12 cellular contexts compared by ENCODE assay signal in the genomic region with DNA sequence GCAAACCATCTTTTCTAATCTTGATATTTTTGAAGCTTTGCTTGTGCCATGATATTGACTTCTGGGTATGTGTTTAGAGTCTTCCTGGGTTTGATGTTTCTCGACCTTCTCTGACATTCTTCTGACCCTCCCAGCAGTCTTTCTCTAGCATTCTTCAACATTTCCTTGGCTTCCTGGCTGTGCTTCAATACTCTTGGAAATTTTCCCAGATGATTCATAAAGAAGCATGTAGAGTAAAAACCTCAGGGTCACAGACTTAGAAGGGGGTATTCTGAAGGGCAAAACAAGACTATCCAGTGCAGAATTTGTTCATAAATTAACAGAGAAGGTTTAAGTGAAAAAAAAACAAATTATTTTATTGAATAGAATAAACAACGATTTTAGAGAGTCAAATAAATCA.
DNase-seq lines count a peak whose midpoint lies in the region; ATAC-seq and TF ChIP-seq lines count a peak whose summit lies in the region.
"Had no signal": no experiment of that assay in that cellular context is flagged by ENCODE, and none has a peak within 500 bp of the region (broad histone marks: within the 10 kb centered on the region; RNA-seq: fewer than 3 reads in every experiment).

No MANE protein-coding gene starts in this region.

- H3K4me2 ChIP-seq in HCT116 (ENCODE audit: low read length), result no peak overlapping the region

- H3K9ac ChIP-seq in HCT116 (ENCODE audit: low read length) (no peak overlapping the region), adipocyte (ENCODE audit: low read length) (no peak overlapping the region)

- H3K4me1 ChIP-seq in HCT116 (ENCODE audit: control insufficient read depth in 1 of 2, insufficient read depth in 2 of 2, low read length in 2 of 2) (no peaks in the 10 kb centered on the region), adipocyte (ENCODE audit: control insufficient read depth, insufficient read depth, low read length) (peaks cover 10% of the 10 kb centered on the region), testis (no peaks in the 10 kb centered on the region)
- H3K4me1 ChIP-seq: right lobe of liver had no signal

- no peaks in the 10 kb centered on the region for H3K36me3 Mint-ChIP-seq in activated naive CD8-positive, alpha-beta T cell treated with anti-CD3 and anti-CD28 coated beads, Interleukin-2, amount 50 U/mL, for 24 hours (ENCODE audit: low read depth)
- H3K36me3 Mint-ChIP-seq: CD4-positive, CD25-positive, alpha-beta regulatory T cell had no signal

- no peaks in the 10 kb centered on the region for H3K27me3 ChIP-seq in HCT116 (ENCODE audit: insufficient read depth, low read length)
- no peaks in the 10 kb centered on the region for H3K27me3 ChIP-seq in adipocyte (replicated peaks; ENCODE audit: control insufficient read depth, insufficient read depth, low read length)
- no peaks in the 10 kb centered on the region for H3K27me3 ChIP-seq in testis
- H3K27me3 ChIP-seq: right lobe of liver had no signal

- TF ChIP-seq CTCF in HCT116 (IDR thresholded peaks at IDR 0.05 in 2 of 3, conservative IDR thresholded peaks at IDR 0.05 in 1 of 3; ENCODE audit: borderline replicate concordance in 1 of 3, insufficient read depth in 1 of 3, low read depth in 2 of 3, low read length in 2 of 3) (no peak), fibroblast of the aortic adventitia (IDR thresholded peaks at IDR 0.05; ENCODE audit: insufficient read depth, low read length) (no peak), testis (IDR thresholded peaks at IDR 0.05) (no peak)

- no peak for TF ChIP-seq POLR2A in HCT116 (IDR thresholded peaks at IDR 0.05; ENCODE audit: borderline replicate concordance, extremely low read depth, insufficient read depth, insufficient read length)
- TF ChIP-seq POLR2A in testis (IDR thresholded peaks at IDR 0.05), result no peak

- CTCF ChIA-PET in HCT116 (lab: Charles Lee), result no interaction called here

- no TSS peak for BruUV-seq in HCT116 (replicated peaks; lab: Mats Ljungman, UMichigan)

- H4K20me1 ChIP-seq in HCT116 (ENCODE audit: insufficient read depth), result no peaks in the 10 kb centered on the region

- WGBS in testis, 2 donors, result 34 to 39% methylated on average over 2 of the region's 2 CpGs

- no peaks in the 10 kb centered on the region for H3K27me3 Mint-ChIP-seq in activated naive CD8-positive, alpha-beta T cell treated with anti-CD3 and anti-CD28 coated beads, Interleukin-2, amount 50 U/mL, for 24 hours
- H3K27me3 Mint-ChIP-seq: CD4-positive, CD25-positive, alpha-beta regulatory T cell had no signal

- no peak overlapping the region for H3K27ac ChIP-seq in HCT116 (ENCODE audit: low read depth, low read length)
- H3K27ac ChIP-seq in testis, result no peak overlapping the region
- H3K27ac ChIP-seq: right lobe of liver had no signal

- no peak overlapping the region for H3K4me3 ChIP-seq in HCT116 (replicated peaks in 1 of 2; ENCODE audit: low read depth in 1 of 2, low read length in 2 of 2)
- no peak overlapping the region for H3K4me3 ChIP-seq in adipocyte (ENCODE audit: low read length)
- no peak overlapping the region for H3K4me3 ChIP-seq in fibroblast of the aortic adventitia (ENCODE audit: low read depth, low read length)
- H3K4me3 ChIP-seq in testis, result no peak overlapping the region
- H3K4me3 ChIP-seq: right lobe of liver had no signal

- no peaks in the 10 kb centered on the region for H3K4me1 Mint-ChIP-seq in activated naive CD8-positive, alpha-beta T cell treated with anti-CD3 and anti-CD28 coated beads, Interleukin-2, amount 50 U/mL, for 24 hours
- H3K4me1 Mint-ChIP-seq: CD4-positive, CD25-positive, alpha-beta regulatory T cell had no signal

- RAD21 ChIA-PET in HCT116 (lab: Charles Lee; ENCODE audit: low non-redundant PET in 1 of 2, low total read pairs in 2 of 2, uncharacterized antibody in 2 of 2, unreplicated experiment in 2 of 2), result no interaction called here

- no peaks in the 10 kb centered on the region for H3K9me2 ChIP-seq in HCT116 (ENCODE audit: insufficient read depth)

- intact Hi-C loops in HCT116 (cut with micrococcal nuclease) (no loop called here), testis (cut with DNase I; ENCODE audit: low total_unique reads) (no loop called here)

- DNase-seq in HCT116 (ENCODE audit: low read depth, low spot score) (peak; percentile 4), adipocyte (ENCODE audit: low read depth) (peak; percentile 80), fibroblast of the aortic adventitia (ENCODE audit: low read depth) (peak; percentile 42), renal cortical epithelial cell (ENCODE audit: low read depth) (peak; percentile 93), testis (no peak), NCI-H187 treated with DMSO at 0.1 percent for 48 hours (lab: John Stamatoyannopoulos, UW) (no peak)
- DNase-seq in activated naive CD8-positive, alpha-beta T cell treated with anti-CD3 and anti-CD28 coated beads, Interleukin-2, amount 50 U/mL, for 24 hours, result no peak
- DNase-seq: activated T-cell treated with anti-CD3 and anti-CD28 coated beads, Interleukin-2, amount 50 U/mL, for 1 hour; CD4-positive, CD25-positive, alpha-beta regulatory T cell; NCI-H1930; right lobe of liver had no signal

- no peak for TF ChIP-seq RAD21 in HCT116 (IDR thresholded peaks at IDR 0.05; ENCODE audit: low read depth)

- no peaks in the 10 kb centered on the region for H3K79me2 ChIP-seq in HCT116 (ENCODE audit: insufficient read depth, low read length)

- H2AFZ ChIP-seq in HCT116 (ENCODE audit: low read depth, low read length, poor library complexity, severe bottlenecking), result no peak overlapping the region

- H3K9me3 Mint-ChIP-seq in activated naive CD8-positive, alpha-beta T cell treated with anti-CD3 and anti-CD28 coated beads, Interleukin-2, amount 50 U/mL, for 24 hours, result peaks cover 19% of the 10 kb centered on the region

- POLR2A ChIA-PET in HCT116 (lab: Charles Lee), result no interaction called here

- no peak overlapping the region for H3K4me3 Mint-ChIP-seq in activated naive CD8-positive, alpha-beta T cell treated with anti-CD3 and anti-CD28 coated beads, Interleukin-2, amount 50 U/mL, for 24 hours
- H3K4me3 Mint-ChIP-seq: CD4-positive, CD25-positive, alpha-beta regulatory T cell had no signal

- H3K36me3 ChIP-seq in HCT116 (ENCODE audit: control insufficient read depth in 1 of 2, insufficient read depth in 2 of 2, low read length in 2 of 2), result no peaks in the 10 kb centered on the region
- H3K36me3 ChIP-seq in adipocyte (ENCODE audit: control insufficient read depth, insufficient read depth, low read length, severe bottlenecking), result no peaks in the 10 kb centered on the region
- H3K36me3 ChIP-seq in testis (ENCODE audit: low read depth, missing control alignments), result no peaks in the 10 kb centered on the region
- H3K36me3 ChIP-seq: right lobe of liver had no signal

- no peak overlapping the region for H3K27ac Mint-ChIP-seq in activated naive CD8-positive, alpha-beta T cell treated with anti-CD3 and anti-CD28 coated beads, Interleukin-2, amount 50 U/mL, for 24 hours
- H3K27ac Mint-ChIP-seq: CD4-positive, CD25-positive, alpha-beta regulatory T cell had no signal

- no peaks in the 10 kb centered on the region; a peak in 1 of 4 replicates for H3K9me3 ChIP-seq in HCT116 (ENCODE audit: control insufficient read depth in 1 of 2, insufficient read depth in 1 of 2, low read depth in 1 of 2, low read length in 2 of 2)
- no peaks in the 10 kb centered on the region for H3K9me3 ChIP-seq in adipocyte (ENCODE audit: control insufficient read depth, low read length)
- no peaks in the 10 kb centered on the region for H3K9me3 ChIP-seq in testis
- H3K9me3 ChIP-seq: right lobe of liver had no signal

- ATAC-seq in HCT116 (no peak), GM21360 (IDR thresholded peaks at IDR 0.05; ENCODE audit: unreplicated experiment) (no peak)
- ATAC-seq in activated naive CD8-positive, alpha-beta T cell treated with anti-CD3 and anti-CD28 coated beads, Interleukin-2, amount 50 U/mL, for 24 hours, result no peak
- ATAC-seq: right lobe of liver had no signal

TF ChIP-seq in HCT116, 20 proteins besides CTCF, POLR2A, EP300 and RAD21:
- TF ChIP-seq EGR1 (IDR thresholded peaks at IDR 0.05; ENCODE audit: low read depth) (no peak), FOSL1 (IDR thresholded peaks at IDR 0.05; ENCODE audit: low read depth) (0 out of 2 replicates have a peak, but pooled peaks have one; percentile 27)

Comparison
In these comparisons a context has a peak if more than half of its experiments do, and no peak if none do; other contexts are left out.
1. DNase-seq: peak in HCT116 (single experiment), adipocyte (single experiment), fibroblast of the aortic adventitia (single experiment) and renal cortical epithelial cell (single experiment); none in testis (single experiment), NCI-H187 treated with DMSO at 0.1 percent for 48 hours (single experiment) and activated naive CD8-positive, alpha-beta T cell treated with anti-CD3 and anti-CD28 coated beads, Interleukin-2, amount 50 U/mL, for 24 hours (single experiment).